In the genomic region with DNA sequence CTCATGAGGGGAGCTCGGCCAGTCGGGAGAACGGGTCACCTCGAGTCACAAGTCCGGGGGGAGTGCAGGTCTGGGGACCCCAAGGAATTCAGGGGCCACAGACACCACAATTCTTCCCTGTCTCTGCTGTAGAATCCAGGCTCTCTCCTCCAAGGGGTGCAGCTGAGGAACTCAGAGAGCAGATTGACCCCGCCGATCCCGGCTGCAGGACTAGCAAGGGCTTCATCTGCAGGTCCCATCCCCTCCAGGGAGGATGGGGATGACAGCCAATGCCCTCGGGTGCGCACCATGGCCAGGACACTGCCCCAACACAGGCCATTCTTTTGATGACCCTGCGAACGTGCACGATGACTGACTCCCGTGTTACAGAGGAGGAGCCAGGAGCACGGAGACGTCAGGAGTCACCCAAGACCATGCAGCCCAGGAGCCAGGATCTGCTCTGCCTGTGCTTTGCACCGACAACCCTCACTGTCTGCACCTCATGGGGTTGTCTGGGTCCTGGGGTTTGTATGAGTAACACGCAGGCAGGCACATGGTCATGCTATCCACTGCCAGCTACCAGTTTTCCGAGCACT, we compare ENCODE assay signal across 20 cellular contexts.
"Had no signal": no experiment of that assay in that cellular context is flagged by ENCODE, and none has a peak within 500 bp of the region (broad histone marks: within the 10 kb centered on the region; RNA-seq: fewer than 3 reads in every experiment).

No MANE protein-coding gene starts in this region.

- H3K27ac ChIP-seq: heart left ventricle, ovary, tibial nerve had no signal

- DNase-seq: effector memory CD8-positive, alpha-beta T cell; erythroblast; foreskin melanocyte; heart left ventricle; hippocampal formation; natural killer cell; nucleus accumbens; ovary; right cardiac atrium; stimulated activated CD4-positive, alpha-beta T cell treated with anti-CD3 and anti-CD28 coated beads, Interleukin-4, amount 100 ng/mL, for 1 hour; stimulated activated CD8-positive, alpha-beta memory T cell treated with anti-CD3 and anti-CD28 coated beads, Interleukin-4, amount 100 ng/mL, for 48 hours had no signal

- H3K9me3 ChIP-seq: heart left ventricle, ovary, tibial nerve had no signal

- ATAC-seq: effector memory CD8-positive, alpha-beta T cell; heart left ventricle; left lobe of liver; natural killer cell; right cardiac atrium; stimulated activated effector memory CD8-positive, alpha-beta T cell treated with anti-CD3 and anti-CD28 coated beads, Interleukin-12 subunit alpha, Interleukin-12 subunit beta, amount 100 ng/mL, for 72 hours had no signal

- H3K27ac Mint-ChIP-seq: dendritic cell treated with granulocyte-macrophage colony-stimulating factor and Interleukin-4, amounts not matched to agents 40 ng/mL and 50 ng/mL, for 4 days; effector memory CD8-positive, alpha-beta T cell; mesothelial cell of epicardium; natural killer cell; stimulated activated effector memory CD8-positive, alpha-beta T cell treated with anti-CD3 and anti-CD28 coated beads, Interleukin-12 subunit alpha, Interleukin-12 subunit beta, amount 100 ng/mL, for 72 hours; stimulated activated naive CD8-positive, alpha-beta T cell treated with anti-CD3 and anti-CD28 coated beads, Interleukin-15, Interleukin-2, amounts not matched to agents 100 ng/mL and 50 ng/mL, for 24 hours had no signal

- H3K4me3 Mint-ChIP-seq: dendritic cell treated with granulocyte-macrophage colony-stimulating factor and Interleukin-4, amounts not matched to agents 40 ng/mL and 50 ng/mL, for 4 days; effector memory CD8-positive, alpha-beta T cell; mesothelial cell of epicardium; natural killer cell; neural crest cell; stimulated activated effector memory CD8-positive, alpha-beta T cell treated with anti-CD3 and anti-CD28 coated beads, Interleukin-12 subunit alpha, Interleukin-12 subunit beta, amount 100 ng/mL, for 72 hours; stimulated activated naive CD8-positive, alpha-beta T cell treated with anti-CD3 and anti-CD28 coated beads, Interleukin-15, Interleukin-2, amounts not matched to agents 100 ng/mL and 50 ng/mL, for 24 hours had no signal

- H3K4me3 ChIP-seq: heart left ventricle, ovary, smooth muscle cell, tibial nerve had no signal

- H3K4me1 Mint-ChIP-seq: natural killer cell; neural crest cell; stimulated activated effector memory CD8-positive, alpha-beta T cell treated with anti-CD3 and anti-CD28 coated beads, Interleukin-12 subunit alpha, Interleukin-12 subunit beta, amount 100 ng/mL, for 72 hours had no signal

- H3K4me1 ChIP-seq: tibial nerve had no signal

- H3K36me3 ChIP-seq: heart left ventricle, ovary, tibial nerve had no signal

- H3K4me2 ChIP-seq: smooth muscle cell had no signal

- H3K9me3 Mint-ChIP-seq: dendritic cell treated with granulocyte-macrophage colony-stimulating factor and Interleukin-4, amounts not matched to agents 40 ng/mL and 50 ng/mL, for 4 days; effector memory CD8-positive, alpha-beta T cell; mesothelial cell of epicardium; natural killer cell; neural crest cell; stimulated activated effector memory CD8-positive, alpha-beta T cell treated with anti-CD3 and anti-CD28 coated beads, Interleukin-12 subunit alpha, Interleukin-12 subunit beta, amount 100 ng/mL, for 72 hours; stimulated activated naive CD8-positive, alpha-beta T cell treated with anti-CD3 and anti-CD28 coated beads, Interleukin-15, Interleukin-2, amounts not matched to agents 100 ng/mL and 50 ng/mL, for 24 hours had no signal

- H3K27me3 ChIP-seq: ovary had no signal

- FAIRE-seq: colon had no signal

- H3K36me3 Mint-ChIP-seq: mesothelial cell of epicardium; natural killer cell; stimulated activated effector memory CD8-positive, alpha-beta T cell treated with anti-CD3 and anti-CD28 coated beads, Interleukin-12 subunit alpha, Interleukin-12 subunit beta, amount 100 ng/mL, for 72 hours had no signal
